ENCODE assay signal across 15 cellular contexts in genomic region chr7:129606801-129607200, GRCh38. TPM values are rescaled to one million over a fixed set of nuclear protein-coding genes. Genes with fewer than 3 reads are reported as not detected.
DNase-seq lines count a peak whose midpoint lies in the region; ATAC-seq and TF ChIP-seq lines count a peak whose summit lies in the region.
"Had no signal": no experiment of that assay in that cellular context is flagged by ENCODE, and none has a peak within 500 bp of the region (broad histone marks: within the 10 kb centered on the region; RNA-seq: fewer than 3 reads in every experiment).

No MANE protein-coding gene starts in this region.

- H3K36me3 ChIP-seq in MM.1S (replicated peaks; ENCODE audit: insufficient read depth, low read length): no peaks in the 10 kb centered on the region
- no peaks in the 10 kb centered on the region for H3K36me3 ChIP-seq in neutrophil
- H3K36me3 ChIP-seq: right lobe of liver had no signal

- H3K4me3 ChIP-seq in MM.1S (ENCODE audit: low read length) (no peak overlapping the region), neutrophil (ENCODE audit: low read depth in 1 of 2, low read length in 1 of 2) (no peak overlapping the region)
- H3K4me3 ChIP-seq: right lobe of liver, SK-N-MC had no signal

- H3K27ac ChIP-seq in MM.1S (ENCODE audit: low read length) (peak overlapping the region; percentile 27; the same call in 1 of the 2 replicates), neutrophil (peak overlapping the region; percentile 91)
- H3K27ac ChIP-seq: right lobe of liver, SK-N-MC had no signal

- H2AFZ ChIP-seq in MM.1S (ENCODE audit: low read length): no peak overlapping the region

- no peaks in the 10 kb centered on the region for H3K9me2 ChIP-seq in MM.1S (replicated peaks; ENCODE audit: insufficient read depth, low read length)

- H3K4me1 ChIP-seq in MM.1S (ENCODE audit: low read length) (peaks cover 6% of the 10 kb centered on the region), neutrophil (ENCODE audit: control insufficient read depth in 1 of 2, insufficient read depth in 1 of 2, low read depth in 1 of 2, low read length in 1 of 2) (peaks cover 46 to 52% of the 10 kb centered on the region in 2 experiments)

- no peak overlapping the region for H3K4me3 Mint-ChIP-seq in activated naive CD8-positive, alpha-beta T cell treated with anti-CD3 and anti-CD28 coated beads for 36 hours
- no peak overlapping the region for H3K4me3 Mint-ChIP-seq in activated CD8-positive, alpha-beta memory T cell treated with anti-CD3 and anti-CD28 coated beads, Interleukin-2, amount 10 ng/mL, durations not matched to agents 7 days and 5 days
- H3K4me3 Mint-ChIP-seq: activated CD4-positive, alpha-beta T cell treated with anti-CD3 and anti-CD28 coated beads, Interleukin-2, amount 10 ng/mL, durations not matched to agents 7 days and 5 days had no signal

- peak; percentile 77 for DNase-seq in SIG-M5 treated with dmso at 0.1 percent for 504 hours (lab: John Stamatoyannopoulos, UW; ENCODE audit: unreplicated experiment)
- DNase-seq in SIG-M5 (lab: John Stamatoyannopoulos, UW): no peak
- DNase-seq in MM.1S: peak; percentile 45
- DNase-seq in activated naive CD8-positive, alpha-beta T cell treated with anti-CD3 and anti-CD28 coated beads for 36 hours: no peak
- DNase-seq in activated CD8-positive, alpha-beta memory T cell treated with anti-CD3 and anti-CD28 coated beads, Interleukin-2, amount 10 ng/mL, durations not matched to agents 7 days and 5 days: no peak
- no peak for DNase-seq in left colon
- DNase-seq: 8988T; activated CD4-positive, alpha-beta T cell treated with anti-CD3 and anti-CD28 coated beads, Interleukin-2, amount 10 ng/mL, durations not matched to agents 7 days and 5 days; amniotic stem cell; islet precursor cell; NCI-H2029; right lobe of liver had no signal

- peaks cover 48% of the 10 kb centered on the region for H3K36me3 Mint-ChIP-seq in activated naive CD8-positive, alpha-beta T cell treated with anti-CD3 and anti-CD28 coated beads for 36 hours
- H3K36me3 Mint-ChIP-seq in activated CD8-positive, alpha-beta memory T cell treated with anti-CD3 and anti-CD28 coated beads, Interleukin-2, amount 10 ng/mL, durations not matched to agents 7 days and 5 days: peaks cover 22% of the 10 kb centered on the region

- H3K9me3 ChIP-seq in MM.1S (replicated peaks; ENCODE audit: insufficient read depth, low read length) (no peaks in the 10 kb centered on the region), neutrophil (no peaks in the 10 kb centered on the region)
- H3K9me3 ChIP-seq: right lobe of liver had no signal

- no peak for ATAC-seq in activated CD8-positive, alpha-beta memory T cell treated with anti-CD3 and anti-CD28 coated beads, Interleukin-2, amount 10 ng/mL, durations not matched to agents 7 days and 5 days
- no peak for ATAC-seq in GM19452 (IDR thresholded peaks at IDR 0.05; ENCODE audit: unreplicated experiment)
- ATAC-seq in left colon: no peak

- no peak overlapping the region for H3K4me2 ChIP-seq in MM.1S (ENCODE audit: low read depth, low read length)

- peaks cover 21% of the 10 kb centered on the region for H3K79me2 ChIP-seq in MM.1S (ENCODE audit: low read length)

- TF ChIP-seq CTCF in MM.1S (IDR thresholded peaks at IDR 0.05; ENCODE audit: low read length): no peak
- no peak for TF ChIP-seq CTCF in neutrophil (IDR thresholded peaks at IDR 0.05)

- peaks cover 3% of the 10 kb centered on the region for H3K9me3 Mint-ChIP-seq in activated naive CD8-positive, alpha-beta T cell treated with anti-CD3 and anti-CD28 coated beads for 36 hours
- H3K9me3 Mint-ChIP-seq in activated CD8-positive, alpha-beta memory T cell treated with anti-CD3 and anti-CD28 coated beads, Interleukin-2, amount 10 ng/mL, durations not matched to agents 7 days and 5 days (ENCODE audit: low read depth): no peaks in the 10 kb centered on the region
- H3K9me3 Mint-ChIP-seq: activated CD4-positive, alpha-beta T cell treated with anti-CD3 and anti-CD28 coated beads, Interleukin-2, amount 10 ng/mL, durations not matched to agents 7 days and 5 days had no signal

- H3K27ac Mint-ChIP-seq in activated naive CD8-positive, alpha-beta T cell treated with anti-CD3 and anti-CD28 coated beads for 36 hours: peak overlapping the region; percentile 30
- H3K27ac Mint-ChIP-seq in activated CD8-positive, alpha-beta memory T cell treated with anti-CD3 and anti-CD28 coated beads, Interleukin-2, amount 10 ng/mL, durations not matched to agents 7 days and 5 days: no peak overlapping the region
- H3K27ac Mint-ChIP-seq: activated CD4-positive, alpha-beta T cell treated with anti-CD3 and anti-CD28 coated beads, Interleukin-2, amount 10 ng/mL, durations not matched to agents 7 days and 5 days had no signal

- CTCF ChIA-PET in activated CD8-positive, alpha-beta memory T cell treated with anti-CD3 and anti-CD28 coated beads, Interleukin-2, amount 10 ng/mL, durations not matched to agents 7 days and 5 days (lab: Charles Lee): interaction anchor here (0.9 to 2.3 kb wide), 6 partner anchors 12 to 264 kb away, joined by 3 to 8 read pairs (median 3); partner anchors contain the start of gene STRIP2

- H3K4me1 Mint-ChIP-seq in activated naive CD8-positive, alpha-beta T cell treated with anti-CD3 and anti-CD28 coated beads for 36 hours: peaks cover 30% of the 10 kb centered on the region
- H3K4me1 Mint-ChIP-seq in activated CD8-positive, alpha-beta memory T cell treated with anti-CD3 and anti-CD28 coated beads, Interleukin-2, amount 10 ng/mL, durations not matched to agents 7 days and 5 days: peaks cover 34% of the 10 kb centered on the region

- H3K27me3 ChIP-seq in MM.1S (replicated peaks; ENCODE audit: insufficient read depth, low read length) (no peaks in the 10 kb centered on the region), neutrophil (no peaks in the 10 kb centered on the region)
- H3K27me3 ChIP-seq: right lobe of liver had no signal

- no peaks in the 10 kb centered on the region for H3K27me3 Mint-ChIP-seq in activated naive CD8-positive, alpha-beta T cell treated with anti-CD3 and anti-CD28 coated beads for 36 hours
- H3K27me3 Mint-ChIP-seq in activated CD8-positive, alpha-beta memory T cell treated with anti-CD3 and anti-CD28 coated beads, Interleukin-2, amount 10 ng/mL, durations not matched to agents 7 days and 5 days: no peaks in the 10 kb centered on the region
- H3K27me3 Mint-ChIP-seq: activated CD4-positive, alpha-beta T cell treated with anti-CD3 and anti-CD28 coated beads, Interleukin-2, amount 10 ng/mL, durations not matched to agents 7 days and 5 days had no signal

- no peaks in the 10 kb centered on the region for H4K20me1 ChIP-seq in MM.1S (ENCODE audit: insufficient read depth, low read length)

- H3K9ac ChIP-seq in MM.1S (ENCODE audit: low read length): no peak overlapping the region

- peaks cover 8% of the 10 kb centered on the region; the same call in 1 of the 2 replicates for H3F3A ChIP-seq in MM.1S (ENCODE audit: insufficient read depth, low read length)

- intact Hi-C loops in left colon (cut with DNase I, micrococcal nuclease): no loop called here

RNA-seq across cellular contexts. Expression of gene NRF1, which starts 4.7 kb away (rescaled TPM):
- 10 to 100 TPM; 17.9 to 20.4 TPM for total RNA-seq in activated naive CD8-positive, alpha-beta T cell treated with anti-CD3 and anti-CD28 coated beads for 36 hours
- total RNA-seq in activated CD8-positive, alpha-beta memory T cell treated with anti-CD3 and anti-CD28 coated beads, Interleukin-2, amount 10 ng/mL, durations not matched to agents 7 days and 5 days: 10 to 100 TPM; 26.4 to 29.5 TPM
- total RNA-seq in left colon: 10 to 100 TPM; 13.0 to 13.6 TPM

Comparison
In these comparisons a context has a peak if more than half of its experiments do, and no peak if none do; other contexts are left out.
1. DNase-seq: peak in SIG-M5 treated with dmso at 0.1 percent for 504 hours (single experiment) and MM.1S (single experiment); none in SIG-M5 (single experiment), activated naive CD8-positive, alpha-beta T cell treated with anti-CD3 and anti-CD28 coated beads for 36 hours (single experiment), activated CD8-positive, alpha-beta memory T cell treated with anti-CD3 and anti-CD28 coated beads, Interleukin-2, amount 10 ng/mL, durations not matched to agents 7 days and 5 days (single experiment) and left colon (0 of 2).